In genomic region chr12:32106153-32106516, GRCh38 we compare ENCODE assay signal across 8 cellular contexts. TPM values are rescaled to one million over a fixed set of nuclear protein-coding genes. Genes with fewer than 3 reads are reported as not detected.
A peak's percentile ranks its signal among the peaks of the same experiment; 100 is the strongest.
DNase-seq lines count a peak whose midpoint lies in the region; ATAC-seq and TF ChIP-seq lines count a peak whose summit lies in the region.

No MANE protein-coding gene starts in this region.

- peaks cover 27 to 61% (median 44%) of the 10 kb centered on the region in 10 experiments for H3K4me1 ChIP-seq in BLaER1 treated with 17β-estradiol and CSF1 and Interleukin-3, amounts not matched to agents 10 nM and 100 nM

- H4K20me1 ChIP-seq in BLaER1 treated with 17β-estradiol and CSF1 and Interleukin-3, amounts not matched to agents 10 nM and 100 nM, result peaks cover 0 to 14% (median 0%) of the 10 kb centered on the region in 11 experiments; a peak in 5 of 22 replicates

- no peak for DNase-seq in cardiac fibroblast (ENCODE audit: low read depth in 2 of 2)
- DNase-seq in mesothelial cell of epicardium (ENCODE audit: low spot score in 2 of 2, unreplicated experiment in 2 of 2), result no peak

- peak overlapping the region; percentile 71 for H3K4me3 Mint-ChIP-seq in mesothelial cell of epicardium

- no peaks in the 10 kb centered on the region for H3K9me3 ChIP-seq in BLaER1 treated with 17β-estradiol and CSF1 and Interleukin-3, amounts not matched to agents 10 nM and 100 nM (replicated peaks in 1 of 11)

- no peaks in the 10 kb centered on the region for H3K27me3 ChIP-seq in BLaER1 treated with 17β-estradiol and CSF1 and Interleukin-3, amounts not matched to agents 10 nM and 100 nM

- peak overlapping the region; percentile 70 to 99 (median 93) for H3K4me2 ChIP-seq in BLaER1 treated with 17β-estradiol and CSF1 and Interleukin-3, amounts not matched to agents 10 nM and 100 nM

- ATAC-seq in HG03442 (IDR thresholded peaks at IDR 0.05; ENCODE audit: unreplicated experiment) (peak; percentile 1), HG03432 (IDR thresholded peaks at IDR 0.05; ENCODE audit: unreplicated experiment) (no peak), HG03108 (IDR thresholded peaks at IDR 0.05; ENCODE audit: unreplicated experiment) (no peak), HG02610 (IDR thresholded peaks at IDR 0.05; ENCODE audit: unreplicated experiment) (no peak), GM19324 (IDR thresholded peaks at IDR 0.05; ENCODE audit: low FRiP score, unreplicated experiment) (no peak)

- peak overlapping the region; percentile 41 to 89 (median 82); a peak in 21 of 22 replicates for H3K27ac ChIP-seq in BLaER1 treated with 17β-estradiol and CSF1 and Interleukin-3, amounts not matched to agents 10 nM and 100 nM

- H3K4me1 Mint-ChIP-seq in mesothelial cell of epicardium, result peaks cover 28% of the 10 kb centered on the region

- 0 out of 22 replicates have a peak, but pooled peaks cover 0 to 1% (median 0%) of the 10 kb centered on the region in 11 experiments for H3K36me3 ChIP-seq in BLaER1 treated with 17β-estradiol and CSF1 and Interleukin-3, amounts not matched to agents 10 nM and 100 nM

- H3K9me3 Mint-ChIP-seq in mesothelial cell of epicardium, result no peaks in the 10 kb centered on the region

- TF ChIP-seq CTCF in cardiac fibroblast (IDR thresholded peaks at IDR 0.05; ENCODE audit: low read depth, low read length), result no peak
- no peak for TF ChIP-seq CTCF in mesothelial cell of epicardium (IDR thresholded peaks at IDR 0.05; ENCODE audit: unreplicated experiment)

- peak overlapping the region; percentile 78 to 94 (median 86) for H3K9ac ChIP-seq in BLaER1 treated with 17β-estradiol and CSF1 and Interleukin-3, amounts not matched to agents 10 nM and 100 nM

- peak overlapping the region; percentile 79 to 99 (median 90) for H3K4me3 ChIP-seq in BLaER1 treated with 17β-estradiol and CSF1 and Interleukin-3, amounts not matched to agents 10 nM and 100 nM
- H3K4me3 ChIP-seq in cardiac fibroblast (replicated peaks in 1 of 2; ENCODE audit: low read depth in 2 of 2, low read length in 2 of 2), result peak overlapping the region; percentile 79 to 91

- no peaks in the 10 kb centered on the region for H3K36me3 Mint-ChIP-seq in mesothelial cell of epicardium

- peak overlapping the region; percentile 76 for H3K27ac Mint-ChIP-seq in mesothelial cell of epicardium

- H3K27me3 Mint-ChIP-seq in mesothelial cell of epicardium (ENCODE audit: low read depth), result no peaks in the 10 kb centered on the region

RNA-seq across cellular contexts. Expression of gene BICD1, which starts 0.5 kb away (rescaled TPM):
- 36.9 to 40.9 TPM (median 38.6 TPM) in 3 replicates for total RNA-seq in mesothelial cell of epicardium
